28 cellular contexts compared by ENCODE assay signal in the genomic region with DNA sequence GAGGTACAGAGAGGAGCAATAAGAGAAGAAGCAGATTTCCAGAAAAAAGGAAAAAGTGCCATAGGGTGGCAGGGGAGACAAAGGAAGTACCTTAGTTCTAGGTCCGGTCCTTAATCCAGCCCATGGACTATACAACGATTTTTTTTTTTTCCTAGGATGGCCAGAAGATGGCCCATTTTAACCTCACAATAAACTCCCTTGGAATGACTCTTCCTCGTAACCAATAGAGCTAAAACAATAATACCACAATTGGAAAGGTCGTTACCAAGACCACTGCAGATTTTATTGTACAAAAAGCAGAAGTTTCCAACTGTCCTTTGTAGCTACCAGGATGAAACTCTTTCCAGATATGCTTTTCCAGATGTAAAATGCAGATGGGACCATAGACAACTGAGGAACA. TPM values are rescaled to one million over a fixed set of nuclear protein-coding genes. Genes with fewer than 3 reads are reported as not detected.
DNase-seq lines count a peak whose midpoint lies in the region; ATAC-seq lines count a peak whose summit lies in the region.
"Had no signal": no experiment of that assay in that cellular context is flagged by ENCODE, and none has a peak within 500 bp of the region (broad histone marks: within the 10 kb centered on the region; RNA-seq: fewer than 3 reads in every experiment).

No MANE protein-coding gene starts in this region.

- H3K9me3 Mint-ChIP-seq in natural killer cell treated with Interleukin-12 subunit alpha and Interleukin-12 subunit beta and Interleukin-15 and Interleukin-18, amount 100 ng/mL, for 72 hours = no peaks in the 10 kb centered on the region
- H3K9me3 Mint-ChIP-seq: activated CD4-positive, alpha-beta T cell treated with anti-CD3 and anti-CD28 coated beads, Interleukin-2, amount 10 ng/mL, durations not matched to agents 7 days and 5 days; CD4-positive, alpha-beta memory T cell; central memory CD8-positive, alpha-beta T cell; immature natural killer cell; naive thymus-derived CD4-positive, alpha-beta T cell had no signal

- H3K27me3 Mint-ChIP-seq in natural killer cell treated with Interleukin-12 subunit alpha and Interleukin-12 subunit beta and Interleukin-15 and Interleukin-18, amount 100 ng/mL, for 72 hours = peaks cover 0 to 6% of the 10 kb centered on the region in 2 donors
- H3K27me3 Mint-ChIP-seq: activated CD4-positive, alpha-beta T cell treated with anti-CD3 and anti-CD28 coated beads, Interleukin-2, amount 10 ng/mL, durations not matched to agents 7 days and 5 days; CD4-positive, alpha-beta memory T cell; central memory CD8-positive, alpha-beta T cell had no signal

- DNase-seq in EH (ENCODE audit: low read depth) (peak; percentile 13), HT1080 (ENCODE audit: low read depth) (peak; percentile 19), RPMI7951 (ENCODE audit: low read depth) (peak; percentile 38), left lobe of liver (ENCODE audit: low spot score) (no peak), UCSD-AML1 (lab: John Stamatoyannopoulos, UW; ENCODE audit: unreplicated experiment) (no peak)
- no peak for DNase-seq in natural killer cell treated with Interleukin-12 subunit alpha and Interleukin-12 subunit beta and Interleukin-15 and Interleukin-18, amount 100 ng/mL, for 72 hours (ENCODE audit: low spot score)
- DNase-seq: activated CD4-positive, alpha-beta T cell treated with anti-CD3 and anti-CD28 coated beads, Interleukin-2, amount 10 ng/mL, durations not matched to agents 7 days and 5 days; activated naive CD4-positive, alpha-beta T cell; activated T-cell treated with anti-CD3 and anti-CD28 coated beads, Interleukin-2, amount 50 U/mL, for 48 hours; CD4-positive, alpha-beta memory T cell; dermis blood vessel endothelial cell; GOT3; hypothalamus; immature natural killer cell; left ventricle myocardium inferior; naive thymus-derived CD4-positive, alpha-beta T cell; NCI-H1092 treated with DMSO at 0.1 percent for 48 hours; NCI-H187; NCI-H69; stimulated activated naive CD8-positive, alpha-beta T cell treated with anti-CD3 and anti-CD28 coated beads, Interleukin-15, Interleukin-2, amounts not matched to agents 100 U/mL and 50 U/mL, for 24 hours; T-helper 2 cell; WERI-Rb-1 had no signal

- H3K36me3 Mint-ChIP-seq in natural killer cell treated with Interleukin-12 subunit alpha and Interleukin-12 subunit beta and Interleukin-15 and Interleukin-18, amount 100 ng/mL, for 72 hours = no peaks in the 10 kb centered on the region
- H3K36me3 Mint-ChIP-seq: CD4-positive, alpha-beta memory T cell; immature natural killer cell; mesothelial cell of epicardium had no signal

- H3K27ac Mint-ChIP-seq in natural killer cell treated with Interleukin-12 subunit alpha and Interleukin-12 subunit beta and Interleukin-15 and Interleukin-18, amount 100 ng/mL, for 72 hours = no peak overlapping the region
- H3K27ac Mint-ChIP-seq: activated CD4-positive, alpha-beta T cell treated with anti-CD3 and anti-CD28 coated beads, Interleukin-2, amount 10 ng/mL, durations not matched to agents 7 days and 5 days; immature natural killer cell; mesothelial cell of epicardium had no signal

- no peaks in the 10 kb centered on the region for H3K4me1 Mint-ChIP-seq in natural killer cell treated with Interleukin-12 subunit alpha and Interleukin-12 subunit beta and Interleukin-15 and Interleukin-18, amount 100 ng/mL, for 72 hours (ENCODE audit: low read depth in 2 of 2)

- ATAC-seq in left lobe of liver = peak; percentile 51
- ATAC-seq in natural killer cell treated with Interleukin-12 subunit alpha and Interleukin-12 subunit beta and Interleukin-15 and Interleukin-18, amount 100 ng/mL, for 72 hours = no peak
- no peak for ATAC-seq in HG02571 (IDR thresholded peaks at IDR 0.05; ENCODE audit: unreplicated experiment)
- ATAC-seq in HG03175 (IDR thresholded peaks at IDR 0.05; ENCODE audit: unreplicated experiment) = no peak
- ATAC-seq: gastroesophageal sphincter; naive thymus-derived CD4-positive, alpha-beta T cell; SK-N-SH treated with all-trans-retinoic acid at 6 μM for 48 hours; stimulated activated naive CD8-positive, alpha-beta T cell treated with anti-CD3 and anti-CD28 coated beads, Interleukin-15, Interleukin-2, amounts not matched to agents 100 U/mL and 50 U/mL, for 24 hours had no signal

- no peak overlapping the region for H3K4me3 Mint-ChIP-seq in natural killer cell treated with Interleukin-12 subunit alpha and Interleukin-12 subunit beta and Interleukin-15 and Interleukin-18, amount 100 ng/mL, for 72 hours
- H3K4me3 Mint-ChIP-seq: activated CD4-positive, alpha-beta T cell treated with anti-CD3 and anti-CD28 coated beads, Interleukin-2, amount 10 ng/mL, durations not matched to agents 7 days and 5 days; CD4-positive, alpha-beta memory T cell; central memory CD8-positive, alpha-beta T cell; immature natural killer cell; mesothelial cell of epicardium; naive thymus-derived CD4-positive, alpha-beta T cell had no signal

RNA-seq across cellular contexts. Expression of gene SSBP2, which starts 34.4 kb away (rescaled TPM):
- total RNA-seq in HT1080 (2014; rRNA removed; shearing (Covaris generic)) = 8.6 and 11.2 TPM in 2 replicates
- polyA plus RNA-seq in HT1080 (2015; cell fraction: cytosol; rRNA removed) = 8.8 and 9.0 TPM in 2 replicates
- polyA plus RNA-seq in HT1080 (2015; cell fraction: nucleus; rRNA removed) = 9.5 and 9.8 TPM in 2 replicates
- 23.5 and 27.6 TPM in 2 replicates for total RNA-seq in RPMI7951 (2014; rRNA removed; shearing (Covaris generic))
- 3.8 TPM for total RNA-seq in left lobe of liver
- total RNA-seq in natural killer cell treated with Interleukin-12 subunit alpha and Interleukin-12 subunit beta and Interleukin-15 and Interleukin-18, amount 100 ng/mL, for 72 hours = 10 to 100 TPM in 1 of 2 donors, 1 to 10 TPM in 1; 9.5 to 11.3 TPM

Comparison
In these comparisons a context has a peak if more than half of its experiments do, and no peak if none do; other contexts are left out.
1. DNase-seq: peak in EH (single experiment), HT1080 (single experiment) and RPMI7951 (single experiment); none in left lobe of liver (single experiment), natural killer cell treated with Interleukin-12 subunit alpha and Interleukin-12 subunit beta and Interleukin-15 and Interleukin-18, amount 100 ng/mL, for 72 hours (single experiment) and UCSD-AML1 (single experiment).